ENCODE assay signal across 17 cellular contexts in genomic region chr19:41929536-41930071, GRCh38. TPM values are rescaled to one million over a fixed set of nuclear protein-coding genes. Genes with fewer than 3 reads are reported as not detected.
DNase-seq lines count a peak whose midpoint lies in the region; ATAC-seq and TF ChIP-seq lines count a peak whose summit lies in the region.
"Had no signal": no experiment of that assay in that cellular context is flagged by ENCODE, and none has a peak within 500 bp of the region (broad histone marks: within the 10 kb centered on the region; RNA-seq: fewer than 3 reads in every experiment).

No MANE protein-coding gene starts in this region.

- H3K79me2 ChIP-seq in Loucy (ENCODE audit: insufficient read depth, low read length) = peaks cover 10% of the 10 kb centered on the region; the same call in 1 of the 2 replicates

- peak overlapping the region; percentile 88 for H3K9ac ChIP-seq in Loucy (ENCODE audit: low read depth, low read length, poor library complexity, severe bottlenecking)

- CTCF ChIA-PET in activated CD8-positive, alpha-beta memory T cell treated with anti-CD3 and anti-CD28 coated beads, Interleukin-2, amount 10 ng/mL, durations not matched to agents 7 days and 5 days (lab: Charles Lee) = interaction anchor here (0.8 to 2.1 kb wide), 9 partner anchors 10 to 56 kb away, joined by 3 to 8 read pairs (median 3); no protein-coding TSS in a partner anchor

- no peaks in the 10 kb centered on the region for H3K27me3 ChIP-seq in Loucy (ENCODE audit: insufficient read depth, low read length, poor library complexity, severe bottlenecking)

- H3K4me3 Mint-ChIP-seq in activated CD8-positive, alpha-beta memory T cell treated with anti-CD3 and anti-CD28 coated beads, Interleukin-2, amount 10 ng/mL, durations not matched to agents 7 days and 5 days = peak overlapping the region; percentile 85
- H3K4me3 Mint-ChIP-seq in brain (peak overlapping the region in 4 of 5 experiments; percentile 79 to 83 (median 82)), progenitor cell of endocrine pancreas (ENCODE audit: low read depth) (no peak overlapping the region)
- H3K4me3 Mint-ChIP-seq: T-helper 17 cell had no signal

- H3K4me2 ChIP-seq in Loucy (ENCODE audit: low read depth, low read length, poor library complexity, severe bottlenecking) = peak overlapping the region; percentile 97

- H3K36me3 ChIP-seq in Loucy (ENCODE audit: insufficient read depth, low read length) = no peaks in the 10 kb centered on the region
- H3K36me3 ChIP-seq: cardiac muscle cell had no signal

- no peaks in the 10 kb centered on the region for H3F3A ChIP-seq in Loucy (ENCODE audit: low read depth)

- peaks cover 19% of the 10 kb centered on the region for H3K4me1 Mint-ChIP-seq in activated CD8-positive, alpha-beta memory T cell treated with anti-CD3 and anti-CD28 coated beads, Interleukin-2, amount 10 ng/mL, durations not matched to agents 7 days and 5 days
- H3K4me1 Mint-ChIP-seq in brain (peaks cover 24% of the 10 kb centered on the region), progenitor cell of endocrine pancreas (ENCODE audit: low read depth) (peaks cover 19% of the 10 kb centered on the region)

- H3K9me3 Mint-ChIP-seq in activated CD8-positive, alpha-beta memory T cell treated with anti-CD3 and anti-CD28 coated beads, Interleukin-2, amount 10 ng/mL, durations not matched to agents 7 days and 5 days (ENCODE audit: low read depth) = no peaks in the 10 kb centered on the region
- peaks cover 0 to 5% (median 0%) of the 10 kb centered on the region in 5 experiments for H3K9me3 Mint-ChIP-seq in brain
- no peaks in the 10 kb centered on the region for H3K9me3 Mint-ChIP-seq in progenitor cell of endocrine pancreas (ENCODE audit: low read depth)

- H3K9me2 ChIP-seq in Loucy (replicated peaks; ENCODE audit: low read depth, low read length) = no peaks in the 10 kb centered on the region

- peak overlapping the region; percentile 98 for H3K4me3 ChIP-seq in Loucy (ENCODE audit: low read length, poor library complexity, severe bottlenecking)
- H3K4me3 ChIP-seq: cardiac muscle cell had no signal

- no peaks in the 10 kb centered on the region for H4K20me1 ChIP-seq in Loucy (ENCODE audit: insufficient read depth, low read length, poor library complexity, severe bottlenecking)

- H2AFZ ChIP-seq in Loucy (ENCODE audit: low read length) = no peak overlapping the region

- H3K4me1 ChIP-seq in Loucy (ENCODE audit: insufficient read depth, low read length, poor library complexity, severe bottlenecking) = peaks cover 24% of the 10 kb centered on the region
- H3K4me1 ChIP-seq: foreskin keratinocyte had no signal

- ATAC-seq in activated CD8-positive, alpha-beta memory T cell treated with anti-CD3 and anti-CD28 coated beads, Interleukin-2, amount 10 ng/mL, durations not matched to agents 7 days and 5 days = no peak
- ATAC-seq: foreskin keratinocyte had no signal

- TF ChIP-seq CTCF in Loucy (conservative IDR thresholded peaks at IDR 0.05; ENCODE audit: low read length) (no peak), brain (conservative IDR thresholded peaks at IDR 0.05) (no peak), progenitor cell of endocrine pancreas (IDR thresholded peaks at IDR 0.05; ENCODE audit: unreplicated experiment) (peak; percentile 11)

- peaks cover 32% of the 10 kb centered on the region for H3K27me3 Mint-ChIP-seq in activated CD8-positive, alpha-beta memory T cell treated with anti-CD3 and anti-CD28 coated beads, Interleukin-2, amount 10 ng/mL, durations not matched to agents 7 days and 5 days
- H3K27me3 Mint-ChIP-seq in brain (peaks cover 67% of the 10 kb centered on the region), progenitor cell of endocrine pancreas (peaks cover 53% of the 10 kb centered on the region)
- H3K27me3 Mint-ChIP-seq: T-helper 17 cell had no signal

- no peaks in the 10 kb centered on the region for H3K9me3 ChIP-seq in Loucy (ENCODE audit: insufficient read depth, low read depth, low read length)

- no peaks in the 10 kb centered on the region for H3K36me3 Mint-ChIP-seq in activated CD8-positive, alpha-beta memory T cell treated with anti-CD3 and anti-CD28 coated beads, Interleukin-2, amount 10 ng/mL, durations not matched to agents 7 days and 5 days
- H3K36me3 Mint-ChIP-seq in brain (no peaks in the 10 kb centered on the region), progenitor cell of endocrine pancreas (ENCODE audit: insufficient read depth) (no peaks in the 10 kb centered on the region)

- DNase-seq in activated CD8-positive, alpha-beta memory T cell treated with anti-CD3 and anti-CD28 coated beads, Interleukin-2, amount 10 ng/mL, durations not matched to agents 7 days and 5 days = no peak
- no peak for DNase-seq in activated CD8-positive, alpha-beta memory T cell treated with anti-CD3 and anti-CD28 coated beads, Interleukin-2, amount 50 U/mL, for 48 hours
- DNase-seq in progenitor cell of endocrine pancreas (ENCODE audit: low spot score, unreplicated experiment) (no peak), NCI-H748 treated with DMSO at 0.1 percent for 48 hours (lab: John Stamatoyannopoulos, UW) (no peak), GM19238 (ENCODE audit: insufficient read length, low spot score) (no peak), NCI-H1048 (lab: John Stamatoyannopoulos, UW) (no peak)
- DNase-seq: activated CD4-positive, alpha-beta T cell treated with anti-CD3 and anti-CD28 coated beads for 1 hour; activated naive CD4-positive, alpha-beta T cell; foreskin keratinocyte; NCI-H2029; NCI-H524 treated with DMSO at 0.1 percent for 48 hours; T-helper 17 cell had no signal

- no peak overlapping the region for H3K27ac Mint-ChIP-seq in activated CD8-positive, alpha-beta memory T cell treated with anti-CD3 and anti-CD28 coated beads, Interleukin-2, amount 10 ng/mL, durations not matched to agents 7 days and 5 days
- H3K27ac Mint-ChIP-seq in brain (no peak overlapping the region), progenitor cell of endocrine pancreas (no peak overlapping the region)
- H3K27ac Mint-ChIP-seq: T-helper 17 cell had no signal

RNA-seq across cellular contexts. Expression of gene ERFL, which starts 1.4 kb away (rescaled TPM):
- total RNA-seq in activated CD8-positive, alpha-beta memory T cell treated with anti-CD3 and anti-CD28 coated beads, Interleukin-2, amount 10 ng/mL, durations not matched to agents 7 days and 5 days = 1 to 10 TPM; 1.5 to 1.9 TPM
- 0.56 TPM for polyA plus RNA-seq in brain (ENCODE audit: insufficient read depth, low read depth, low replicate concordance)
- 0.84 and 1.2 TPM in 2 replicates for total RNA-seq in progenitor cell of endocrine pancreas
- total RNA-seq: foreskin keratinocyte, M059J, temporal lobe had no signal

RNA-seq across cellular contexts. Expression of gene RABAC1, which starts 29.5 kb away (rescaled TPM):
- 10 to 100 TPM; 81.3 to 93.9 TPM for total RNA-seq in activated CD8-positive, alpha-beta memory T cell treated with anti-CD3 and anti-CD28 coated beads, Interleukin-2, amount 10 ng/mL, durations not matched to agents 7 days and 5 days
- polyA plus RNA-seq in brain (ENCODE audit: insufficient read depth, low read depth, low replicate concordance) = 203 TPM
- 86.6 and 87.7 TPM in 2 replicates for total RNA-seq in progenitor cell of endocrine pancreas

RNA-seq across cellular contexts. Expression of gene ARHGEF1, which starts 46.6 kb away (rescaled TPM):
- 100 to 1,000 TPM; 545 to 682 TPM for total RNA-seq in activated CD8-positive, alpha-beta memory T cell treated with anti-CD3 and anti-CD28 coated beads, Interleukin-2, amount 10 ng/mL, durations not matched to agents 7 days and 5 days
- polyA plus RNA-seq in brain (ENCODE audit: insufficient read depth, low read depth, low replicate concordance) = 29.9 TPM
- total RNA-seq in progenitor cell of endocrine pancreas = 109 and 112 TPM in 2 replicates

RNA-seq across cellular contexts. Expression of gene CD79A, which starts 52.5 kb away (rescaled TPM):
- total RNA-seq in activated CD8-positive, alpha-beta memory T cell treated with anti-CD3 and anti-CD28 coated beads, Interleukin-2, amount 10 ng/mL, durations not matched to agents 7 days and 5 days = 1 to 10 TPM; 4.0 to 4.1 TPM
- 0.49 TPM for polyA plus RNA-seq in brain (ENCODE audit: insufficient read depth, low read depth, low replicate concordance)
- 0.36 and 0.78 TPM in 2 replicates for total RNA-seq in progenitor cell of endocrine pancreas
- total RNA-seq: cardiac muscle cell, temporal lobe had no signal
